ENCODE assay signal across 8 cellular contexts in genomic region chrX:73855546-73855945, GRCh38. TPM values are rescaled to one million over a fixed set of nuclear protein-coding genes. Genes with fewer than 3 reads are reported as not detected.
DNase-seq lines count a peak whose midpoint lies in the region; ATAC-seq, FAIRE-seq and TF ChIP-seq lines count a peak whose summit lies in the region.

No MANE protein-coding gene starts in this region.

- H3K9me3 ChIP-seq in IMR-90 (ENCODE audit: control insufficient read depth, insufficient read depth, low read length) (no peaks in the 10 kb centered on the region), ovary (no peaks in the 10 kb centered on the region)

- H3K36me3 ChIP-seq in IMR-90 (ENCODE audit: control insufficient read depth, insufficient read depth, low read length) (no peaks in the 10 kb centered on the region), ovary (no peaks in the 10 kb centered on the region)

- H3K9me1 ChIP-seq in IMR-90 (ENCODE audit: insufficient read depth, low read length): no peaks in the 10 kb centered on the region

- ATAC-seq in IMR-90 (ENCODE audit: low read depth): peak; percentile 22
- ATAC-seq in HG03354 (IDR thresholded peaks at IDR 0.05; ENCODE audit: poor library complexity, severe bottlenecking, unreplicated experiment): no peak

- no peak overlapping the region for H3K27ac ChIP-seq in IMR-90 (ENCODE audit: insufficient read depth, low read length)
- H3K27ac ChIP-seq in ovary: no peak overlapping the region

- H3K9ac ChIP-seq in IMR-90 (ENCODE audit: low read depth, low read length): no peak overlapping the region

- H3K9me3 Mint-ChIP-seq in activated T-helper 1 cell treated with anti-CD3 and anti-CD28 coated beads, Interleukin-12 subunit alpha, Interleukin-12 subunit beta, Interleukin-2, Interleukin-4 antibody, amounts not matched to agents 30 ng/mL and 10 ng/mL and 1 ng/mL, durations not matched to agents 14 hours and 24 hours and 36 hours: no peaks in the 10 kb centered on the region
- H3K9me3 Mint-ChIP-seq in type B pancreatic cell: no peaks in the 10 kb centered on the region

- H3K4me3 ChIP-seq in IMR-90 (ENCODE audit: insufficient read depth, low read depth, low read length) (no peak overlapping the region), ovary (no peak overlapping the region)

- intact Hi-C loops in IMR-90 (cut with micrococcal nuclease): loop anchor here (1.0 to 10.0 kb wide), 7 partner anchors 89 to 1749 kb away; no protein-coding TSS in a partner anchor
- intact Hi-C loops in activated T-helper 1 cell treated with anti-CD3 and anti-CD28 coated beads, Interleukin-12 subunit alpha, Interleukin-12 subunit beta, Interleukin-2, Interleukin-4 antibody, amounts not matched to agents 30 ng/mL and 10 ng/mL and 1 ng/mL, durations not matched to agents 14 hours and 24 hours and 36 hours (cut with micrococcal nuclease): loop anchor here (1.0 kb wide), 5 partner anchors 160 to 695 kb away; no protein-coding TSS in a partner anchor
- intact Hi-C loops in ovary (cut with DNase I): loop anchor here (2.0 to 10.0 kb wide), 6 partner anchors 169 to 699 kb away; no protein-coding TSS in a partner anchor

- no peak overlapping the region for H3K23ac ChIP-seq in IMR-90 (ENCODE audit: low read depth, low read length)

- CTCF ChIA-PET in IMR-90 (lab: Yijun Ruan, JAX): interaction anchor here (1.5 kb wide), 1 partner anchor 527 kb away, joined by 4 read pairs; no protein-coding TSS in a partner anchor

- in situ Hi-C loops in G401 (cut with HindIII; ENCODE audit: low sequenced_read_pairs): no loop called here
- in situ Hi-C loops in IMR-90 (cut with MboI; ENCODE audit: low sequenced_read_pairs): loop anchor here (5.0 kb wide), 2 partner anchors 162 to 277 kb away; no protein-coding TSS in a partner anchor

- FAIRE-seq in RCC 7860 (lab: Jason Lieb, UNC): peak; percentile 76

- no peaks in the 10 kb centered on the region for H3K79me1 ChIP-seq in IMR-90 (ENCODE audit: low read depth in 1 of 2, low read length in 2 of 2)

- H4K8ac ChIP-seq in IMR-90 (ENCODE audit: low read depth in 2 of 2, low read length in 2 of 2): no peak overlapping the region

- H3K14ac ChIP-seq in IMR-90 (replicated peaks; ENCODE audit: low read depth, low read length): no peak overlapping the region

- peaks cover 2% of the 10 kb centered on the region for H3K27me3 Mint-ChIP-seq in activated T-helper 1 cell treated with anti-CD3 and anti-CD28 coated beads, Interleukin-12 subunit alpha, Interleukin-12 subunit beta, Interleukin-2, Interleukin-4 antibody, amounts not matched to agents 30 ng/mL and 10 ng/mL and 1 ng/mL, durations not matched to agents 14 hours and 24 hours and 36 hours (ENCODE audit: insufficient read depth)
- H3K27me3 Mint-ChIP-seq in type B pancreatic cell: no peaks in the 10 kb centered on the region

- H3K4me2 ChIP-seq in IMR-90 (ENCODE audit: low read depth, low read length): no peak overlapping the region

- no TSS peak for BruUV-seq in IMR-90 (replicated peaks; lab: Mats Ljungman, UMichigan)

- no peak overlapping the region for H2BK20ac ChIP-seq in IMR-90 (ENCODE audit: low read depth, low read length)

- H3K4me1 ChIP-seq in IMR-90 (ENCODE audit: control insufficient read depth, insufficient read depth, low read length) (no peaks in the 10 kb centered on the region), ovary (ENCODE audit: insufficient read depth) (no peaks in the 10 kb centered on the region)

- H3K27me3 ChIP-seq in IMR-90 (ENCODE audit: control insufficient read depth, insufficient read depth, low read length): peaks cover under 1% of the 10 kb centered on the region; the same call in 1 of the 2 replicates
- H3K27me3 ChIP-seq in ovary: no peaks in the 10 kb centered on the region

- H3K18ac ChIP-seq in IMR-90 (ENCODE audit: low read depth, low read length): no peak overlapping the region

- no peak overlapping the region for H3K4me3 Mint-ChIP-seq in activated T-helper 1 cell treated with anti-CD3 and anti-CD28 coated beads, Interleukin-12 subunit alpha, Interleukin-12 subunit beta, Interleukin-2, Interleukin-4 antibody, amounts not matched to agents 30 ng/mL and 10 ng/mL and 1 ng/mL, durations not matched to agents 14 hours and 24 hours and 36 hours
- no peak overlapping the region for H3K4me3 Mint-ChIP-seq in type B pancreatic cell

- dilution Hi-C loops in IMR-90 (cut with HindIII; ENCODE audit: low sequenced_read_pairs, unreplicated experiment): no loop called here

- no peak for TF ChIP-seq POLR2A in IMR-90 (IDR thresholded peaks at IDR 0.05; ENCODE audit: low read depth, low read length)
- TF ChIP-seq POLR2A in ovary (IDR thresholded peaks at IDR 0.05): no peak

- H2BK5ac ChIP-seq in IMR-90 (ENCODE audit: low read depth, low read length, poor library complexity, severe bottlenecking): no peak overlapping the region

- TF ChIP-seq RAD21 in IMR-90 (IDR thresholded peaks at IDR 0.05; ENCODE audit: low read length): peak; percentile 93

- no peaks in the 10 kb centered on the region for H3K36me3 Mint-ChIP-seq in activated T-helper 1 cell treated with anti-CD3 and anti-CD28 coated beads, Interleukin-12 subunit alpha, Interleukin-12 subunit beta, Interleukin-2, Interleukin-4 antibody, amounts not matched to agents 30 ng/mL and 10 ng/mL and 1 ng/mL, durations not matched to agents 14 hours and 24 hours and 36 hours (ENCODE audit: low read depth)
- no peaks in the 10 kb centered on the region for H3K36me3 Mint-ChIP-seq in type B pancreatic cell

- H4K91ac ChIP-seq in IMR-90 (ENCODE audit: insufficient read depth, low read depth, low read length): no peak overlapping the region

- POLR2A ChIA-PET in IMR-90 (lab: Charles Lee; ENCODE audit: unreplicated experiment): no interaction called here

- H2AK5ac ChIP-seq in IMR-90 (ENCODE audit: low read depth, low read length): no peak overlapping the region

- no CpG with 5 or more reads among the region's 2 CpGs for WGBS in IMR-90 (ENCODE audit: extremely low coverage in 2 of 2, insufficient read length in 1 of 2), 2 experiments
- 0 to 1% (median 0%) methylated on average over 2 of the region's 2 CpGs for WGBS in ovary, 3 donors

- DNase-seq in G401 (ENCODE audit: low spot score): peak; percentile 72
- peak; percentile 70 for DNase-seq in IMR-90
- DNase-seq in RCC 7860 (ENCODE audit: low spot score): peak; percentile 28
- DNase-seq in activated T-helper 1 cell treated with anti-CD3 and anti-CD28 coated beads, Interleukin-12 subunit alpha, Interleukin-12 subunit beta, Interleukin-2, Interleukin-4 antibody, amounts not matched to agents 30 ng/mL and 10 ng/mL and 1 ng/mL, durations not matched to agents 14 hours and 24 hours and 36 hours (ENCODE audit: low spot score): peak; percentile 20
- peak; percentile 61 for DNase-seq in fibroblast of the conjunctiva (ENCODE audit: low read depth)
- DNase-seq in ovary: peak; percentile 46 to 78 (median 69)
- DNase-seq in type B pancreatic cell (ENCODE audit: extremely low spot score, unreplicated experiment): no peak

- H4K20me1 ChIP-seq in IMR-90 (ENCODE audit: insufficient read depth, low read length): peaks cover 4% of the 10 kb centered on the region

- no peaks in the 10 kb centered on the region for H3K4me1 Mint-ChIP-seq in activated T-helper 1 cell treated with anti-CD3 and anti-CD28 coated beads, Interleukin-12 subunit alpha, Interleukin-12 subunit beta, Interleukin-2, Interleukin-4 antibody, amounts not matched to agents 30 ng/mL and 10 ng/mL and 1 ng/mL, durations not matched to agents 14 hours and 24 hours and 36 hours (ENCODE audit: low read depth)
- H3K4me1 Mint-ChIP-seq in type B pancreatic cell (ENCODE audit: unreplicated experiment): no peaks in the 10 kb centered on the region

- no peak overlapping the region for H2AK9ac ChIP-seq in IMR-90 (replicated peaks; ENCODE audit: low read depth, low read length, poor library complexity)

- H2AFZ ChIP-seq in IMR-90 (replicated peaks; ENCODE audit: low read length, poor library complexity): peak overlapping the region; percentile 10

- no peak overlapping the region for H2BK120ac ChIP-seq in IMR-90 (ENCODE audit: low read depth, low read length)

- no peak overlapping the region for H3K27ac Mint-ChIP-seq in activated T-helper 1 cell treated with anti-CD3 and anti-CD28 coated beads, Interleukin-12 subunit alpha, Interleukin-12 subunit beta, Interleukin-2, Interleukin-4 antibody, amounts not matched to agents 30 ng/mL and 10 ng/mL and 1 ng/mL, durations not matched to agents 14 hours and 24 hours and 36 hours
- no peak overlapping the region for H3K27ac Mint-ChIP-seq in type B pancreatic cell

- TF ChIP-seq CTCF in IMR-90 (conservative IDR thresholded peaks at IDR 0.05; ENCODE audit: low read depth, low read length) (peak; percentile 92), ovary (IDR thresholded peaks at IDR 0.05) (peak; percentile 50 to 74 (median 64)), type B pancreatic cell (conservative IDR thresholded peaks at IDR 0.05) (peak; percentile 92)

- TF ChIP-seq EP300 in ovary (IDR thresholded peaks at IDR 0.05): no peak

- H3K4ac ChIP-seq in IMR-90 (ENCODE audit: low read depth, low read length): no peak overlapping the region

- no peak overlapping the region for H2BK15ac ChIP-seq in IMR-90 (ENCODE audit: low read depth, low read length)

- H4K5ac ChIP-seq in IMR-90 (ENCODE audit: low read depth, low read length): no peak overlapping the region

- H3K56ac ChIP-seq in IMR-90 (ENCODE audit: extremely low read depth, insufficient read depth, low read length): no peak overlapping the region

TF ChIP-seq in IMR-90, 13 proteins besides CTCF, POLR2A, EP300 and RAD21:
- TF ChIP-seq BHLHE40 (IDR thresholded peaks at IDR 0.05; ENCODE audit: low read depth, low read length): no peak
- TF ChIP-seq USF2 (IDR thresholded peaks at IDR 0.05; ENCODE audit: low read depth, low read length): no peak
- peak; percentile 100 for TF ChIP-seq SMC3 (IDR thresholded peaks at IDR 0.05; ENCODE audit: low read depth, low read length)

RNA-seq across cellular contexts. Expression of gene XIST, which starts 3.0 kb away (rescaled TPM):
- not detected in 2 replicates for total RNA-seq in G401 (2014; rRNA removed; shearing (Covaris generic))
- 48.9 and 75.5 TPM in 2 replicates for total RNA-seq in IMR-90 (2012; rRNA removed)
- polyA plus RNA-seq in IMR-90 (2012; rRNA removed): 127 and 159 TPM in 2 replicates
- 0.30 and 1.1 TPM in 2 replicates for polyA plus RNA-seq in IMR-90 (2012; cell fraction: cytosol; rRNA removed)
- polyA plus RNA-seq in IMR-90 (2012; cell fraction: nucleus; rRNA removed; ENCODE audit: low replicate concordance): 251 and 1,714 TPM in 2 replicates
- not detected in 2 replicates for total RNA-seq in activated T-helper 1 cell treated with anti-CD3 and anti-CD28 coated beads, Interleukin-12 subunit alpha, Interleukin-12 subunit beta, Interleukin-2, Interleukin-4 antibody, amounts not matched to agents 30 ng/mL and 10 ng/mL and 1 ng/mL, durations not matched to agents 14 hours and 24 hours and 36 hours
- total RNA-seq in ovary: 100 to 1,000 TPM; 188 to 346 (median 270) TPM
- polyA plus RNA-seq in ovary: 100 to 1,000 TPM; 114 to 232 TPM
- not detected in 2 replicates for total RNA-seq in type B pancreatic cell (ENCODE audit: low replicate concordance)
